25 cellular contexts compared by ENCODE assay signal in the genomic region with DNA sequence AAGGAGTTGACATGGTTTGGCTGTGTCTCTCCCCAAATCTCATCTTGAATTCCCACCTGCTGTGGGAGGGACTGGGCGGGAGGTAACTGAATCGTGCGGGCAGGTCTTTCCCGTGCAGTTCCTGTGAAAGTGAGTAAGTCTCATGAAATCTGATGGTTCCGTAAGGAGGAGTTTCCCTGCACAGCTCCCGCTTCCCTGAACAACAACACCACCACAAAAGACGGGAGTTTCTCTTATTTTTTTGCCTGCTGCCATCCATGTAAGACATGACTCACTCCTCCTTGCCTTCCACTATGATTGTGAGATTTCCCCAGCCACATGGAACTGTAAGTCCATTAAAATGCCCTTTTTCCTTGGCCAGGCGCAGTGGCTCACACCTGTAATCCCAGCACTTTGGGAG. TPM values are rescaled to one million over a fixed set of nuclear protein-coding genes. Genes with fewer than 3 reads are reported as not detected.
A peak's percentile ranks its signal among the peaks of the same experiment; 100 is the strongest.
DNase-seq lines count a peak whose midpoint lies in the region; ATAC-seq and TF ChIP-seq lines count a peak whose summit lies in the region.
"Had no signal": no experiment of that assay in that cellular context is flagged by ENCODE, and none has a peak within 500 bp of the region (broad histone marks: within the 10 kb centered on the region; RNA-seq: fewer than 3 reads in every experiment).

No MANE protein-coding gene starts in this region.

- WGBS in endodermal cell (ENCODE audit: insufficient coverage in 1 of 2, insufficient read length in 1 of 2), 2 experiments, result 96 to 100% methylated on average over 2 to 8 of the region's 8 CpGs

- no peaks in the 10 kb centered on the region for H3K9me3 Mint-ChIP-seq in activated CD8-positive, alpha-beta memory T cell treated with anti-CD3 and anti-CD28 coated beads, Interleukin-2, amount 10 ng/mL, durations not matched to agents 7 days and 5 days (ENCODE audit: low read depth)
- H3K9me3 Mint-ChIP-seq in endodermal cell, result no peaks in the 10 kb centered on the region
- H3K9me3 Mint-ChIP-seq in stimulated activated naive CD8-positive, alpha-beta T cell treated with anti-CD3 and anti-CD28 coated beads, Interleukin-15, amount 100 ng/mL, for 72 hours, result no peaks in the 10 kb centered on the region

- H3K4me1 ChIP-seq in endodermal cell (ENCODE audit: control insufficient read depth, insufficient read depth, low read length), result peaks cover 4% of the 10 kb centered on the region
- H3K4me1 ChIP-seq in effector memory CD4-positive, alpha-beta T cell (ENCODE audit: control insufficient read depth, insufficient read depth, low read length, poor library complexity, severe bottlenecking), result peaks cover 6% of the 10 kb centered on the region
- H3K4me1 ChIP-seq: SJSA1 had no signal

- H3K27ac Mint-ChIP-seq in activated CD8-positive, alpha-beta memory T cell treated with anti-CD3 and anti-CD28 coated beads, Interleukin-2, amount 10 ng/mL, durations not matched to agents 7 days and 5 days, result no peak overlapping the region
- no peak overlapping the region for H3K27ac Mint-ChIP-seq in endodermal cell
- no peak overlapping the region for H3K27ac Mint-ChIP-seq in stimulated activated naive CD8-positive, alpha-beta T cell treated with anti-CD3 and anti-CD28 coated beads, Interleukin-15, amount 100 ng/mL, for 72 hours

- no peaks in the 10 kb centered on the region for H3K36me3 Mint-ChIP-seq in activated CD8-positive, alpha-beta memory T cell treated with anti-CD3 and anti-CD28 coated beads, Interleukin-2, amount 10 ng/mL, durations not matched to agents 7 days and 5 days
- peaks cover 51% of the 10 kb centered on the region for H3K36me3 Mint-ChIP-seq in endodermal cell (ENCODE audit: low read depth)

- no peak overlapping the region for H3K4me3 ChIP-seq in endodermal cell (ENCODE audit: low read length)
- no peak overlapping the region for H3K4me3 ChIP-seq in effector memory CD4-positive, alpha-beta T cell (ENCODE audit: insufficient read depth, low read depth, low read length, poor library complexity, severe bottlenecking)
- H3K4me3 ChIP-seq: SJSA1 had no signal

- no peak overlapping the region for H3K4me3 Mint-ChIP-seq in activated CD8-positive, alpha-beta memory T cell treated with anti-CD3 and anti-CD28 coated beads, Interleukin-2, amount 10 ng/mL, durations not matched to agents 7 days and 5 days
- H3K4me3 Mint-ChIP-seq in endodermal cell, result no peak overlapping the region
- H3K4me3 Mint-ChIP-seq in stimulated activated naive CD8-positive, alpha-beta T cell treated with anti-CD3 and anti-CD28 coated beads, Interleukin-15, amount 100 ng/mL, for 72 hours, result no peak overlapping the region

- TF ChIP-seq CTCF in endodermal cell (conservative IDR thresholded peaks at IDR 0.05), result no peak

- peaks cover 8% of the 10 kb centered on the region for H3K36me3 ChIP-seq in endodermal cell (ENCODE audit: control insufficient read depth, insufficient read depth, low read length)
- H3K36me3 ChIP-seq in effector memory CD4-positive, alpha-beta T cell (ENCODE audit: control insufficient read depth, insufficient read depth, low read length), result peaks cover 3% of the 10 kb centered on the region
- H3K36me3 ChIP-seq: SJSA1 had no signal

- H3K4me1 Mint-ChIP-seq in activated CD8-positive, alpha-beta memory T cell treated with anti-CD3 and anti-CD28 coated beads, Interleukin-2, amount 10 ng/mL, durations not matched to agents 7 days and 5 days, result peaks cover 16% of the 10 kb centered on the region
- H3K4me1 Mint-ChIP-seq in endodermal cell, result peaks cover 16% of the 10 kb centered on the region
- peaks cover 57% of the 10 kb centered on the region for H3K4me1 Mint-ChIP-seq in stimulated activated naive CD8-positive, alpha-beta T cell treated with anti-CD3 and anti-CD28 coated beads, Interleukin-15, amount 100 ng/mL, for 72 hours

- no peaks in the 10 kb centered on the region for H3K27me3 Mint-ChIP-seq in activated CD8-positive, alpha-beta memory T cell treated with anti-CD3 and anti-CD28 coated beads, Interleukin-2, amount 10 ng/mL, durations not matched to agents 7 days and 5 days
- no peaks in the 10 kb centered on the region for H3K27me3 Mint-ChIP-seq in endodermal cell (ENCODE audit: insufficient read depth)
- H3K27me3 Mint-ChIP-seq in stimulated activated naive CD8-positive, alpha-beta T cell treated with anti-CD3 and anti-CD28 coated beads, Interleukin-15, amount 100 ng/mL, for 72 hours, result no peaks in the 10 kb centered on the region

- H3K9me3 ChIP-seq in endodermal cell (ENCODE audit: control insufficient read depth, low read length), result peaks cover 5% of the 10 kb centered on the region
- H3K9me3 ChIP-seq in effector memory CD4-positive, alpha-beta T cell (ENCODE audit: control insufficient read depth, low read length), result no peaks in the 10 kb centered on the region
- H3K9me3 ChIP-seq: SJSA1 had no signal

- CTCF ChIA-PET in activated CD8-positive, alpha-beta memory T cell treated with anti-CD3 and anti-CD28 coated beads, Interleukin-2, amount 10 ng/mL, durations not matched to agents 7 days and 5 days (lab: Charles Lee), result interaction anchor here (0.9 kb wide), 1 partner anchor 13 kb away, joined by 3 read pairs; no protein-coding TSS in a partner anchor

- no peak overlapping the region for H3K27ac ChIP-seq in endodermal cell (ENCODE audit: low read depth, low read length)
- H3K27ac ChIP-seq in effector memory CD4-positive, alpha-beta T cell (ENCODE audit: insufficient read depth, low read length, poor library complexity, severe bottlenecking), result no peak overlapping the region
- H3K27ac ChIP-seq: SJSA1 had no signal

- no peak overlapping the region for H3K9ac ChIP-seq in endodermal cell (ENCODE audit: extremely low read depth, low read length, poor library complexity, severe bottlenecking)

- no peaks in the 10 kb centered on the region for H3K27me3 ChIP-seq in endodermal cell (ENCODE audit: control insufficient read depth, insufficient read depth, low read length, poor library complexity, severe bottlenecking)
- H3K27me3 ChIP-seq in effector memory CD4-positive, alpha-beta T cell (replicated peaks; ENCODE audit: control insufficient read depth, insufficient read depth, low read length, poor library complexity, severe bottlenecking), result no peaks in the 10 kb centered on the region
- H3K27me3 ChIP-seq: SJSA1 had no signal

- peak; percentile 22 for DNase-seq in activated CD8-positive, alpha-beta memory T cell treated with anti-CD3 and anti-CD28 coated beads, Interleukin-2, amount 10 ng/mL, durations not matched to agents 7 days and 5 days
- no peak for DNase-seq in activated CD8-positive, alpha-beta memory T cell treated with anti-CD3 and anti-CD28 coated beads, Interleukin-2, amount 50 U/mL, for 4 hours
- DNase-seq in endodermal cell, result peak; percentile 13
- peak; percentile 37 for DNase-seq in mesenteric fat pad (ENCODE audit: low spot score)
- DNase-seq in ureter (ENCODE audit: low spot score), result peak; percentile 18
- DNase-seq in effector memory CD4-positive, alpha-beta T cell, result no peak
- no peak for DNase-seq in stimulated activated naive CD8-positive, alpha-beta T cell treated with anti-CD3 and anti-CD28 coated beads, Interleukin-15, amount 100 ng/mL, for 72 hours
- no peak for DNase-seq in NCI-H1930 (lab: John Stamatoyannopoulos, UW)
- DNase-seq: 8988T, ACHN, Calu3, DND-41, GOT3, HCEC 1CT, KG1, MM.1S, NCI-H1048, NCI-H1417, NCI-H1694, NCI-H2081, NCI-H2227 treated with DMSO at 0.1 percent for 48 hours, NCI-H69, Right ventricle myocardium superior, RPMI8226 had no signal

- ATAC-seq in activated CD8-positive, alpha-beta memory T cell treated with anti-CD3 and anti-CD28 coated beads, Interleukin-2, amount 10 ng/mL, durations not matched to agents 7 days and 5 days, result no peak
- no peak for ATAC-seq in stimulated activated naive CD8-positive, alpha-beta T cell treated with anti-CD3 and anti-CD28 coated beads, Interleukin-15, amount 100 ng/mL, for 72 hours

RNA-seq across cellular contexts. Expression of a gene that starts 22.7 kb away (rescaled TPM):
- total RNA-seq in activated CD8-positive, alpha-beta memory T cell treated with anti-CD3 and anti-CD28 coated beads, Interleukin-2, amount 10 ng/mL, durations not matched to agents 7 days and 5 days, result 1 to 10 TPM; 7.2 to 9.2 TPM
- total RNA-seq in endodermal cell (10 to 100 TPM; 35.5 to 38.3 TPM), mesenteric fat pad (17.0 TPM), ureter (19.7 TPM)
- 41.5 TPM for polyA plus RNA-seq in endodermal cell (2013, experiment 1 of 2)
- 41.3 TPM for polyA plus RNA-seq in endodermal cell (2013, experiment 2 of 2)

Comparison
In these comparisons a context has a peak if more than half of its experiments do, and no peak if none do; other contexts are left out.
1. DNase-seq: peak in activated CD8-positive, alpha-beta memory T cell treated with anti-CD3 and anti-CD28 coated beads, Interleukin-2, amount 10 ng/mL, durations not matched to agents 7 days and 5 days (single experiment), endodermal cell (single experiment), mesenteric fat pad (single experiment) and ureter (single experiment); none in activated CD8-positive, alpha-beta memory T cell treated with anti-CD3 and anti-CD28 coated beads, Interleukin-2, amount 50 U/mL, for 4 hours (single experiment), effector memory CD4-positive, alpha-beta T cell (0 of 3), stimulated activated naive CD8-positive, alpha-beta T cell treated with anti-CD3 and anti-CD28 coated beads, Interleukin-15, amount 100 ng/mL, for 72 hours (0 of 2) and NCI-H1930 (0 of 2).